In the genomic region with DNA sequence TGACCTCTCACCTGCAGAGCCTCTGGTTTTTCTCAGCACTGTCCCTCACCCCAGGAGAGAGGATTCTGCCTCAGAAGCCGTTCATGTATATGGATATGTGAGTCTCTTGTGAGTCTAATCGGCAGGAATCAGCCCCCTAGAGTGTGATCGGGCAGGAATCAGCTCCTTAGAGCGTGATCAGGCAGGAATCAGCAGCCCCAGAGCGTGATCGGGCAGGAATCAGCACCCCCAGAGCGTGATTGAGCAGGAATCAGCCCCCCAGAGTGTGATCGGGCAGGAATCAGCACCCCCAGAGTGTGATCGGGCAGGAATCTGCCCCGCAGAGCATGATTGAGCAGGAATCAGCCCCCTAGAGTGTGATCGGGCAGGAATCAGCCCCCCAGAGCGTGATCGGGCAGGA, we compare ENCODE assay signal across 24 cellular contexts.
A peak's percentile ranks its signal among the peaks of the same experiment; 100 is the strongest.
DNase-seq lines count a peak whose midpoint lies in the region; ATAC-seq, FAIRE-seq and TF ChIP-seq lines count a peak whose summit lies in the region.
"Had no signal": no experiment of that assay in that cellular context is flagged by ENCODE, and none has a peak within 500 bp of the region (broad histone marks: within the 10 kb centered on the region; RNA-seq: fewer than 3 reads in every experiment).

No MANE protein-coding gene starts in this region.

- H3K9me3 ChIP-seq in HUES48 (ENCODE audit: control insufficient read depth, insufficient read depth, low read length): no peaks in the 10 kb centered on the region
- H3K9me3 ChIP-seq: Peyer's patch, SJCRH30 had no signal

- ATAC-seq in sciatic nerve: no peak
- no peak for ATAC-seq in HG03460 (IDR thresholded peaks at IDR 0.05; ENCODE audit: unreplicated experiment)

- peaks cover 11% of the 10 kb centered on the region for H3K36me3 Mint-ChIP-seq in glutamatergic neuron (ENCODE audit: unreplicated experiment)
- H3K36me3 Mint-ChIP-seq: CD14-positive monocyte had no signal

- H3K27me3 ChIP-seq in HUES48 (ENCODE audit: control insufficient read depth, insufficient read depth, low read length): no peaks in the 10 kb centered on the region; the same call in 1 of the 2 replicates
- H3K27me3 ChIP-seq: Peyer's patch, SJCRH30 had no signal

- peaks cover 31% of the 10 kb centered on the region for H3K4me1 Mint-ChIP-seq in glutamatergic neuron (ENCODE audit: low read depth, unreplicated experiment)
- H3K4me1 Mint-ChIP-seq: B cell, CD14-positive monocyte had no signal

- FAIRE-seq in urothelium cell line (lab: Jason Lieb, UNC): no peak
- FAIRE-seq: A204.1, GM19239 had no signal

- H3K9ac ChIP-seq in HUES48 (ENCODE audit: low read depth, low read length): peak overlapping the region; percentile 46; the same call in 1 of the 2 replicates

- no peak overlapping the region for H3K27ac Mint-ChIP-seq in glutamatergic neuron (ENCODE audit: unreplicated experiment)
- H3K27ac Mint-ChIP-seq: B cell, HFFc6 had no signal

- no peak overlapping the region for H3K4me3 ChIP-seq in HUES48 (ENCODE audit: low read depth, low read length)
- H3K4me3 ChIP-seq: Peyer's patch, SJCRH30 had no signal

- H3K9me3 Mint-ChIP-seq in glutamatergic neuron (ENCODE audit: unreplicated experiment): peaks cover 12% of the 10 kb centered on the region
- H3K9me3 Mint-ChIP-seq: HFFc6 had no signal

- H3K27me3 Mint-ChIP-seq in glutamatergic neuron (ENCODE audit: unreplicated experiment): peaks cover 3% of the 10 kb centered on the region

- intact Hi-C loops in sciatic nerve (cut with DNase I): no loop called here

- peak overlapping the region; percentile 46 for H3K4me3 Mint-ChIP-seq in glutamatergic neuron (ENCODE audit: unreplicated experiment)
- H3K4me3 Mint-ChIP-seq: B cell, HFFc6 had no signal

- in situ Hi-C loops in ACHN (cut with HindIII; ENCODE audit: low pct_ligation_motif_present, low pct_unique_long_range_greater_than_20kb, low sequenced_read_pairs): no loop called here

- H3K27ac ChIP-seq in HUES48 (ENCODE audit: low read depth, low read length): peak overlapping the region; percentile 21
- H3K27ac ChIP-seq: HL-60, Peyer's patch, SJCRH30 had no signal

- H3K36me3 ChIP-seq in HUES48 (ENCODE audit: control insufficient read depth, insufficient read depth, low read length): no peaks in the 10 kb centered on the region
- H3K36me3 ChIP-seq: Peyer's patch, SJCRH30 had no signal

- TF ChIP-seq CTCF in glutamatergic neuron (IDR thresholded peaks at IDR 0.05; ENCODE audit: partially characterized antibody, unreplicated experiment): no peak

- DNase-seq in glutamatergic neuron (no peak), iPS-NIHi7 (ENCODE audit: extremely low spot score) (peak; percentile 54), sciatic nerve (ENCODE audit: low spot score) (peak; percentile 13), ACHN (no peak), urothelium cell line (ENCODE audit: low spot score) (no peak)
- DNase-seq: GDM1; HFFc6; KG1; NCI-H1092 treated with DMSO at 0.1 percent for 48 hours; NCI-H1436 treated with DMSO at 0.1 percent for 48 hours; NCI-H2029; NCI-H226; NCI-H510A treated with DMSO at 0.1 percent for 48 hours; NCI-H748 treated with DMSO at 0.1 percent for 48 hours; NK-92 treated with Interleukin-12 subunit alpha and Interleukin-12 subunit beta, amount 100 ng/mL, for 24 hours; SJCRH30 had no signal

- H3K4me1 ChIP-seq in HUES48 (ENCODE audit: control insufficient read depth, insufficient read depth, low read length): peaks cover 22% of the 10 kb centered on the region
- H3K4me1 ChIP-seq: Peyer's patch had no signal

Comparison
In these comparisons a context has a peak if more than half of its experiments do, and no peak if none do; other contexts are left out.
1. DNase-seq: peak in iPS-NIHi7 (single experiment) and sciatic nerve (single experiment); none in glutamatergic neuron (single experiment), ACHN (single experiment) and urothelium cell line (single experiment).